12 cellular contexts compared by ENCODE assay signal in the genomic region with DNA sequence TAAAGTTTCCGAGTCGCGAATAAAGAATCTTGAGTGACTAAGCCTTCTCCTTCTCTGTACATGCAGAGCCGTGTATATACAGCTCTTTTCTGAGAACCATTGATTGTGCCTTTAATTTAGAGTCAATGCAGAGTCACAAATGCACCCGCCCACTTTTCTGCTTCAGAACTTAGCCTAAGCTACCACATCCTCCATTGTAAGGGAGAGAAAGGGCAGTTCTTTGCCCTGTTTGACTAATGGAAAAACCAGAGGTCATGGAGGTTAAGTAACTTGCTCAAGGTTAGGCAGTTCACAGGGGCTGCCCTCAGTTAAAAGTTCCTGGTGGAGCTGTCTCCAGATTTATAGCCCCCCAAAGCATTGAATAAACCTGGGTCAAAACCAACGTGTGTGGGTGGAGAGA.
DNase-seq lines count a peak whose midpoint lies in the region; ATAC-seq and TF ChIP-seq lines count a peak whose summit lies in the region.
"Had no signal": no experiment of that assay in that cellular context is flagged by ENCODE, and none has a peak within 500 bp of the region (broad histone marks: within the 10 kb centered on the region; RNA-seq: fewer than 3 reads in every experiment).

No MANE protein-coding gene starts in this region.

- H3K4me3 ChIP-seq in neural progenitor cell (no peak overlapping the region), uterus (no peak overlapping the region)
- H3K4me3 ChIP-seq: BLaER1 had no signal

- peaks cover 4% of the 10 kb centered on the region for H3K9me3 Mint-ChIP-seq in natural killer cell treated with Interleukin-12 subunit alpha and Interleukin-12 subunit beta and Interleukin-15 and Interleukin-18, amount 100 ng/mL, for 72 hours
- H3K9me3 Mint-ChIP-seq in natural killer cell (no peaks in the 10 kb centered on the region), neural progenitor cell (no peaks in the 10 kb centered on the region)
- peaks cover 3% of the 10 kb centered on the region for H3K9me3 Mint-ChIP-seq in activated T-helper 2 cell treated with anti-CD3 and anti-CD28 coated beads, Interferon-gamma antibody, Interleukin-2, Interleukin-4, amounts not matched to agents 10 μg/mL and 5 μg/mL and 100 μg/mL, durations not matched to agents 14 hours and 24 hours and 36 hours

- no peak overlapping the region for H2AFZ ChIP-seq in neural progenitor cell (replicated peaks)

- H3F3A ChIP-seq in neural progenitor cell (ENCODE audit: low read depth) = peaks cover 43% of the 10 kb centered on the region

- TF ChIP-seq POLR2A in uterus (IDR thresholded peaks at IDR 0.05) = no peak

- peaks cover 25% of the 10 kb centered on the region for H3K4me1 ChIP-seq in neural progenitor cell
- peaks cover 6 to 21% of the 10 kb centered on the region in 2 donors for H3K4me1 ChIP-seq in uterus

- no peak overlapping the region for H3K9ac ChIP-seq in neural progenitor cell
- H3K9ac ChIP-seq: BLaER1, KMS-11 had no signal

- H3K27ac ChIP-seq in neural progenitor cell (no peak overlapping the region), uterus (peak overlapping the region; percentile 87 to 89)
- H3K27ac ChIP-seq: BLaER1, KMS-11 had no signal

- intact Hi-C loops in natural killer cell (cut with micrococcal nuclease) (no loop called here), uterus (cut with DNase I; ENCODE audit: low total_unique reads) (loop anchor here (10.0 kb wide), 1 partner anchor 264 kb away; no protein-coding TSS in a partner anchor)
- intact Hi-C loops in activated T-helper 2 cell treated with anti-CD3 and anti-CD28 coated beads, Interferon-gamma antibody, Interleukin-2, Interleukin-4, amounts not matched to agents 10 μg/mL and 5 μg/mL and 100 μg/mL, durations not matched to agents 14 hours and 24 hours and 36 hours (cut with micrococcal nuclease) = loop anchor here (1.0 kb wide), 2 partner anchors 8 to 22 kb away; no protein-coding TSS in a partner anchor

- H3K9me3 ChIP-seq in neural progenitor cell (ENCODE audit: low read depth) (no peaks in the 10 kb centered on the region), uterus (no peaks in the 10 kb centered on the region)
- H3K9me3 ChIP-seq: BLaER1 had no signal

- peak in 1 of 2 donors; percentile 80 for ATAC-seq in natural killer cell treated with Interleukin-12 subunit alpha and Interleukin-12 subunit beta and Interleukin-15 and Interleukin-18, amount 100 ng/mL, for 72 hours
- no peak for ATAC-seq in natural killer cell
- no peak for ATAC-seq in HG03108 (IDR thresholded peaks at IDR 0.05; ENCODE audit: unreplicated experiment)

- H3K27me3 Mint-ChIP-seq in natural killer cell treated with Interleukin-12 subunit alpha and Interleukin-12 subunit beta and Interleukin-15 and Interleukin-18, amount 100 ng/mL, for 72 hours = no peaks in the 10 kb centered on the region
- no peaks in the 10 kb centered on the region for H3K27me3 Mint-ChIP-seq in natural killer cell (ENCODE audit: low read depth in 2 of 2)
- no peaks in the 10 kb centered on the region for H3K27me3 Mint-ChIP-seq in activated T-helper 2 cell treated with anti-CD3 and anti-CD28 coated beads, Interferon-gamma antibody, Interleukin-2, Interleukin-4, amounts not matched to agents 10 μg/mL and 5 μg/mL and 100 μg/mL, durations not matched to agents 14 hours and 24 hours and 36 hours (ENCODE audit: low read depth)
- peaks cover 8% of the 10 kb centered on the region for H3K27me3 Mint-ChIP-seq in neural progenitor cell (ENCODE audit: insufficient read depth, low read depth)

- no peaks in the 10 kb centered on the region for H4K20me1 ChIP-seq in neural progenitor cell (ENCODE audit: low read depth)
- H4K20me1 ChIP-seq: BLaER1 had no signal

- no peaks in the 10 kb centered on the region for H3K79me2 ChIP-seq in neural progenitor cell (ENCODE audit: low read depth)

- no peak overlapping the region for H3K4me3 Mint-ChIP-seq in natural killer cell treated with Interleukin-12 subunit alpha and Interleukin-12 subunit beta and Interleukin-15 and Interleukin-18, amount 100 ng/mL, for 72 hours
- no peak overlapping the region for H3K4me3 Mint-ChIP-seq in natural killer cell
- H3K4me3 Mint-ChIP-seq in activated T-helper 2 cell treated with anti-CD3 and anti-CD28 coated beads, Interferon-gamma antibody, Interleukin-2, Interleukin-4, amounts not matched to agents 10 μg/mL and 5 μg/mL and 100 μg/mL, durations not matched to agents 14 hours and 24 hours and 36 hours (ENCODE audit: low read depth) = no peak overlapping the region
- no peak overlapping the region for H3K4me3 Mint-ChIP-seq in neural progenitor cell

- H3K27me3 ChIP-seq in neural progenitor cell (no peaks in the 10 kb centered on the region), uterus (no peaks in the 10 kb centered on the region)
- H3K27me3 ChIP-seq: BLaER1 had no signal

- no peak for TF ChIP-seq CTCF in natural killer cell (IDR thresholded peaks at IDR 0.05)
- TF ChIP-seq CTCF in neural progenitor cell (IDR thresholded peaks at IDR 0.05) = no peak
- TF ChIP-seq CTCF in uterus (IDR thresholded peaks at IDR 0.05) = no peak
- no peak for TF ChIP-seq CTCF in GM20000 (IDR thresholded peaks at IDR 0.05; ENCODE audit: extremely low read depth, missing control alignments)

- no peak for DNase-seq in natural killer cell treated with Interleukin-12 subunit alpha and Interleukin-12 subunit beta and Interleukin-15 and Interleukin-18, amount 100 ng/mL, for 72 hours (ENCODE audit: low spot score)
- DNase-seq in natural killer cell (no peak), neural progenitor cell (ENCODE audit: low spot score) (no peak), uterus (no peak), GM20000 (ENCODE audit: low spot score) (no peak), NCI-H82 (lab: John Stamatoyannopoulos, UW) (no peak)
- no peak for DNase-seq in activated T-helper 2 cell treated with anti-CD3 and anti-CD28 coated beads, Interferon-gamma antibody, Interleukin-2, Interleukin-4, amounts not matched to agents 10 μg/mL and 5 μg/mL and 100 μg/mL, durations not matched to agents 14 hours and 24 hours and 36 hours (ENCODE audit: low spot score)
- DNase-seq: NCI-H187 treated with DMSO at 0.1 percent for 48 hours, SHP77 had no signal

- H3K36me3 ChIP-seq in neural progenitor cell (no peaks in the 10 kb centered on the region), uterus (no peaks in the 10 kb centered on the region)
- H3K36me3 ChIP-seq: BLaER1 had no signal

- H3K4me1 Mint-ChIP-seq in natural killer cell treated with Interleukin-12 subunit alpha and Interleukin-12 subunit beta and Interleukin-15 and Interleukin-18, amount 100 ng/mL, for 72 hours (ENCODE audit: low read depth in 2 of 2) = peaks cover 43 to 55% of the 10 kb centered on the region in 2 donors
- peaks cover 5 to 15% of the 10 kb centered on the region in 2 donors for H3K4me1 Mint-ChIP-seq in natural killer cell
- H3K4me1 Mint-ChIP-seq in activated T-helper 2 cell treated with anti-CD3 and anti-CD28 coated beads, Interferon-gamma antibody, Interleukin-2, Interleukin-4, amounts not matched to agents 10 μg/mL and 5 μg/mL and 100 μg/mL, durations not matched to agents 14 hours and 24 hours and 36 hours (ENCODE audit: low read depth) = peaks cover 68% of the 10 kb centered on the region
- H3K4me1 Mint-ChIP-seq in neural progenitor cell = peaks cover 51% of the 10 kb centered on the region

- no peak overlapping the region for H3K4me2 ChIP-seq in neural progenitor cell
- H3K4me2 ChIP-seq: BLaER1, KMS-11 had no signal

- peaks cover 16% of the 10 kb centered on the region for H3K36me3 Mint-ChIP-seq in natural killer cell treated with Interleukin-12 subunit alpha and Interleukin-12 subunit beta and Interleukin-15 and Interleukin-18, amount 100 ng/mL, for 72 hours
- no peaks in the 10 kb centered on the region for H3K36me3 Mint-ChIP-seq in natural killer cell
- peaks cover 26% of the 10 kb centered on the region for H3K36me3 Mint-ChIP-seq in activated T-helper 2 cell treated with anti-CD3 and anti-CD28 coated beads, Interferon-gamma antibody, Interleukin-2, Interleukin-4, amounts not matched to agents 10 μg/mL and 5 μg/mL and 100 μg/mL, durations not matched to agents 14 hours and 24 hours and 36 hours (ENCODE audit: low read depth)
- H3K36me3 Mint-ChIP-seq in neural progenitor cell = no peaks in the 10 kb centered on the region

- H3K27ac Mint-ChIP-seq in natural killer cell treated with Interleukin-12 subunit alpha and Interleukin-12 subunit beta and Interleukin-15 and Interleukin-18, amount 100 ng/mL, for 72 hours = peak overlapping the region; percentile 73 to 77
- H3K27ac Mint-ChIP-seq in natural killer cell (no peak overlapping the region), neural progenitor cell (peak overlapping the region; percentile 68)
- H3K27ac Mint-ChIP-seq in activated T-helper 2 cell treated with anti-CD3 and anti-CD28 coated beads, Interferon-gamma antibody, Interleukin-2, Interleukin-4, amounts not matched to agents 10 μg/mL and 5 μg/mL and 100 μg/mL, durations not matched to agents 14 hours and 24 hours and 36 hours = peak overlapping the region; percentile 97

Comparison
In these comparisons a context has a peak if more than half of its experiments do, and no peak if none do; other contexts are left out.
1. H3K27ac Mint-ChIP-seq: peak in natural killer cell treated with Interleukin-12 subunit alpha and Interleukin-12 subunit beta and Interleukin-15 and Interleukin-18, amount 100 ng/mL, for 72 hours (2 of 2), activated T-helper 2 cell treated with anti-CD3 and anti-CD28 coated beads, Interferon-gamma antibody, Interleukin-2, Interleukin-4, amounts not matched to agents 10 μg/mL and 5 μg/mL and 100 μg/mL, durations not matched to agents 14 hours and 24 hours and 36 hours (single experiment) and neural progenitor cell (single experiment); none in natural killer cell (0 of 2).